In the genomic region with DNA sequence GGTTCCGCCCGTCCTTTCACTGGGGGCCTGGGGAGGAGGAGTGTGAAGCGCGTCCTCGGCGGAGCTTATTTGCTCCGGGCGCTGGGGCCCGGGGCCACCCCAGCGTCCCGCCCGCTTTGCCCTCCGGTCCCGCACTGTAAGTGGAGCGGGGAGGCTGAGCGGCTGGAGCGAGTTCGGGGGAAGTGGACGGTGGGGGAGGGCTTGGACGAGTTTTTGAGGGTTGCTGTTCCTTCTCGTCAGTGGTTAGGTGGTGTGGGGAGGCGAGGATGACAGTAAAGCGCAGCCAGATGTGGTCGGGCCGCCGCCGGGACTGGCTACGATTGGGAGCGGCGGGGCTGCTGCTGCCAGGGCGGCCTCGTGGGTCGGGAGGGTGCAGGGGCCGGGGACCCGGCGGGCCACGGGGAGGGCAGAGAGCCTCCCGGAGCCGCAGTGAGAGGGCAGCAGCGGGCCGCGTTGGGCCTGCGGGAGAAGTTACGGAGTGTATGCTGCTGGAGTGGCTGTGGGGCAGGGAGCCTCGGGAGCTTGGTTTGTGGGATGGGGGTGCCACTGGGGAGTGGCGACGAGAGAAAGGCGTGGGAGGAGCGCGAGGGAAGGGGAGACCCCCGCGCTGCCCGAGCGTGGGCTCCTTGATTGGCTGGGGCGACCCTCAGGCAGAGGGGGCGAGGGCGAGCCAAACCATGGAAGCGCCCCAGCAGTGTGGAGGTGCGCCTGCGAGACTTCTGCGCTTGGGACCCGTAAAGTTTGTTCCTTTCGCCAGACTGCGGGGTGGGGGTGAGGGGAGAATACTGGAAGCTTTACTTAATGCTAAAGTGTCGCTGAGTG, we compare ENCODE assay signal across 9 cellular contexts. TPM values are rescaled to one million over a fixed set of nuclear protein-coding genes. Genes with fewer than 3 reads are reported as not detected.
DNase-seq lines count a peak whose midpoint lies in the region; ATAC-seq and TF ChIP-seq lines count a peak whose summit lies in the region.
"Had no signal": no experiment of that assay in that cellular context is flagged by ENCODE, and none has a peak within 500 bp of the region (broad histone marks: within the 10 kb centered on the region; RNA-seq: fewer than 3 reads in every experiment).

No MANE protein-coding gene starts in this region.

- POLR2A ChIA-PET in activated CD8-positive, alpha-beta T cell treated with anti-CD3 and anti-CD28 coated beads, Interleukin-2, amount 10 ng/mL, durations not matched to agents 7 days and 5 days (lab: Charles Lee): no interaction called here
- POLR2A ChIA-PET in activated CD8-positive, alpha-beta T cell treated with anti-CD3 and anti-CD28 coated beads for 36 hours (lab: Charles Lee): no interaction called here

- H3K27ac Mint-ChIP-seq in activated CD8-positive, alpha-beta T cell treated with anti-CD3 and anti-CD28 coated beads, Interleukin-2, amount 10 ng/mL, durations not matched to agents 7 days and 5 days: no peak overlapping the region
- no peak overlapping the region for H3K27ac Mint-ChIP-seq in activated CD8-positive, alpha-beta T cell treated with anti-CD3 and anti-CD28 coated beads for 36 hours
- peak overlapping the region; percentile 90 for H3K27ac Mint-ChIP-seq in endothelial cell (ENCODE audit: unreplicated experiment)
- H3K27ac Mint-ChIP-seq: stimulated activated naive CD8-positive, alpha-beta T cell treated with anti-CD3 and anti-CD28 coated beads, Interleukin-15, Interleukin-2, amounts not matched to agents 100 ng/mL and 50 ng/mL, for 24 hours had no signal

- no peak overlapping the region for H3K4me3 Mint-ChIP-seq in activated CD8-positive, alpha-beta T cell treated with anti-CD3 and anti-CD28 coated beads, Interleukin-2, amount 10 ng/mL, durations not matched to agents 7 days and 5 days
- H3K4me3 Mint-ChIP-seq in activated CD8-positive, alpha-beta T cell treated with anti-CD3 and anti-CD28 coated beads for 36 hours: no peak overlapping the region
- peak overlapping the region; percentile 99 for H3K4me3 Mint-ChIP-seq in endothelial cell (ENCODE audit: unreplicated experiment)
- H3K4me3 Mint-ChIP-seq: stimulated activated naive CD8-positive, alpha-beta T cell treated with anti-CD3 and anti-CD28 coated beads, Interleukin-15, Interleukin-2, amounts not matched to agents 100 ng/mL and 50 ng/mL, for 24 hours had no signal

- no peaks in the 10 kb centered on the region for H3K9me3 ChIP-seq in uterus

- peak; percentile 68 for ATAC-seq in activated CD8-positive, alpha-beta T cell treated with anti-CD3 and anti-CD28 coated beads, Interleukin-2, amount 10 ng/mL, durations not matched to agents 7 days and 5 days
- ATAC-seq in activated CD8-positive, alpha-beta T cell treated with anti-CD3 and anti-CD28 coated beads for 36 hours: no peak

- no peaks in the 10 kb centered on the region for H3K36me3 Mint-ChIP-seq in activated CD8-positive, alpha-beta T cell treated with anti-CD3 and anti-CD28 coated beads, Interleukin-2, amount 10 ng/mL, durations not matched to agents 7 days and 5 days (ENCODE audit: low read depth)
- H3K36me3 Mint-ChIP-seq in activated CD8-positive, alpha-beta T cell treated with anti-CD3 and anti-CD28 coated beads for 36 hours (ENCODE audit: low read depth): no peaks in the 10 kb centered on the region
- peaks cover 3% of the 10 kb centered on the region for H3K36me3 Mint-ChIP-seq in endothelial cell (ENCODE audit: low read depth, unreplicated experiment)

- intact Hi-C loops in activated CD8-positive, alpha-beta T cell treated with anti-CD3 and anti-CD28 coated beads for 36 hours (cut with micrococcal nuclease): loop anchor here (10.0 kb wide), 1 partner anchor 58 kb away; no protein-coding TSS in a partner anchor
- intact Hi-C loops in uterus (cut with DNase I; ENCODE audit: low total_unique reads): no loop called here

- H3K27ac ChIP-seq in uterus: peak overlapping the region; percentile 81 to 85

- CTCF ChIA-PET in activated CD8-positive, alpha-beta T cell treated with anti-CD3 and anti-CD28 coated beads, Interleukin-2, amount 10 ng/mL, durations not matched to agents 7 days and 5 days (lab: Charles Lee): no interaction called here
- CTCF ChIA-PET in activated CD8-positive, alpha-beta T cell treated with anti-CD3 and anti-CD28 coated beads for 36 hours (lab: Charles Lee): no interaction called here

- no peaks in the 10 kb centered on the region for H3K36me3 ChIP-seq in uterus

- H3K27me3 Mint-ChIP-seq in activated CD8-positive, alpha-beta T cell treated with anti-CD3 and anti-CD28 coated beads, Interleukin-2, amount 10 ng/mL, durations not matched to agents 7 days and 5 days (ENCODE audit: low read depth): peaks cover 53% of the 10 kb centered on the region
- H3K27me3 Mint-ChIP-seq in activated CD8-positive, alpha-beta T cell treated with anti-CD3 and anti-CD28 coated beads for 36 hours: peaks cover 41% of the 10 kb centered on the region
- peaks cover 22% of the 10 kb centered on the region for H3K27me3 Mint-ChIP-seq in endothelial cell (ENCODE audit: unreplicated experiment)

- H3K4me3 ChIP-seq in uterus: peak overlapping the region; percentile 37 to 68

- no peaks in the 10 kb centered on the region for H3K9me3 Mint-ChIP-seq in activated CD8-positive, alpha-beta T cell treated with anti-CD3 and anti-CD28 coated beads, Interleukin-2, amount 10 ng/mL, durations not matched to agents 7 days and 5 days (ENCODE audit: insufficient read depth)
- H3K9me3 Mint-ChIP-seq in activated CD8-positive, alpha-beta T cell treated with anti-CD3 and anti-CD28 coated beads for 36 hours: no peaks in the 10 kb centered on the region
- H3K9me3 Mint-ChIP-seq in endothelial cell (ENCODE audit: unreplicated experiment): no peaks in the 10 kb centered on the region
- H3K9me3 Mint-ChIP-seq: stimulated activated naive CD8-positive, alpha-beta T cell treated with anti-CD3 and anti-CD28 coated beads, Interleukin-15, Interleukin-2, amounts not matched to agents 100 ng/mL and 50 ng/mL, for 24 hours had no signal

- DNase-seq in activated CD8-positive, alpha-beta T cell treated with anti-CD3 and anti-CD28 coated beads, Interleukin-2, amount 10 ng/mL, durations not matched to agents 7 days and 5 days: no peak
- no peak for DNase-seq in activated CD8-positive, alpha-beta T cell treated with anti-CD3 and anti-CD28 coated beads for 36 hours
- DNase-seq in NOMO-1 (lab: John Stamatoyannopoulos, UW; ENCODE audit: unreplicated experiment in 2 of 2): peak; percentile 56 to 66
- peak; percentile 77 for DNase-seq in endothelial cell (ENCODE audit: low spot score)
- DNase-seq in mesenteric fat pad (ENCODE audit: low spot score): peak; percentile 90
- peak; percentile 31 to 61 for DNase-seq in uterus
- DNase-seq in stimulated activated CD4-positive, alpha-beta T cell treated with anti-CD3 and anti-CD28 coated beads, Interleukin-4, amount 100 ng/mL, for 24 hours: no peak
- DNase-seq in putamen (ENCODE audit: low spot score): no peak

- H3K4me1 ChIP-seq in uterus: no peaks in the 10 kb centered on the region

- no peak for TF ChIP-seq CTCF in activated CD8-positive, alpha-beta T cell treated with anti-CD3 and anti-CD28 coated beads for 36 hours (IDR thresholded peaks at IDR 0.05)
- no peak for TF ChIP-seq CTCF in endothelial cell (IDR thresholded peaks at IDR 0.05; ENCODE audit: unreplicated experiment)
- TF ChIP-seq CTCF in uterus (IDR thresholded peaks at IDR 0.05): peak in 3 of 4 experiments; percentile 31 to 41 (median 34)

- no peak for TF ChIP-seq POLR2A in uterus (IDR thresholded peaks at IDR 0.05)

- peaks cover 5% of the 10 kb centered on the region for H3K4me1 Mint-ChIP-seq in activated CD8-positive, alpha-beta T cell treated with anti-CD3 and anti-CD28 coated beads, Interleukin-2, amount 10 ng/mL, durations not matched to agents 7 days and 5 days (ENCODE audit: low read depth)
- H3K4me1 Mint-ChIP-seq in activated CD8-positive, alpha-beta T cell treated with anti-CD3 and anti-CD28 coated beads for 36 hours (ENCODE audit: low read depth): peaks cover 3% of the 10 kb centered on the region
- H3K4me1 Mint-ChIP-seq in endothelial cell (ENCODE audit: unreplicated experiment): peaks cover 27% of the 10 kb centered on the region

- H3K27me3 ChIP-seq in uterus: peaks cover 0 to 30% of the 10 kb centered on the region in 2 donors

RNA-seq across cellular contexts. Expression of gene ADGRL2, which starts 2.1 kb away (rescaled TPM):
- not detected for total RNA-seq in activated CD8-positive, alpha-beta T cell treated with anti-CD3 and anti-CD28 coated beads, Interleukin-2, amount 10 ng/mL, durations not matched to agents 7 days and 5 days
- total RNA-seq in activated CD8-positive, alpha-beta T cell treated with anti-CD3 and anti-CD28 coated beads for 36 hours: not detected
- total RNA-seq in endothelial cell (ENCODE audit: unreplicated experiment) (85.4 TPM), mesenteric fat pad (37.1 TPM), uterus (100 to 1,000 TPM in 1 of 4 donors, 10 to 100 TPM in 3; 29.1 to 200 (median 50.7) TPM)

Comparison
In these comparisons a context has a peak if more than half of its experiments do, and no peak if none do; other contexts are left out.
1. DNase-seq: peak in NOMO-1 (2 of 2), endothelial cell (single experiment), mesenteric fat pad (single experiment) and uterus (2 of 2); none in activated CD8-positive, alpha-beta T cell treated with anti-CD3 and anti-CD28 coated beads, Interleukin-2, amount 10 ng/mL, durations not matched to agents 7 days and 5 days (single experiment), activated CD8-positive, alpha-beta T cell treated with anti-CD3 and anti-CD28 coated beads for 36 hours (single experiment), stimulated activated CD4-positive, alpha-beta T cell treated with anti-CD3 and anti-CD28 coated beads, Interleukin-4, amount 100 ng/mL, for 24 hours (single experiment) and putamen (single experiment).
2. CTCF ChIP-seq: peak in uterus (3 of 4); none in activated CD8-positive, alpha-beta T cell treated with anti-CD3 and anti-CD28 coated beads for 36 hours (single experiment) and endothelial cell (single experiment).
3. RNA of gene ADGRL2, which starts 2.1 kb away (total RNA-seq): 85.4 TPM in endothelial cell (single experiment), 29.1 to 200 TPM in uterus and 37.1 TPM in mesenteric fat pad (single experiment); not detected in activated CD8-positive, alpha-beta T cell treated with anti-CD3 and anti-CD28 coated beads for 36 hours and not detected in activated CD8-positive, alpha-beta T cell treated with anti-CD3 and anti-CD28 coated beads, Interleukin-2, amount 10 ng/mL, durations not matched to agents 7 days and 5 days; every median in the first group is over 10 times any median in the second.